ENCODE assay signal across 8 cellular contexts in the genomic region with DNA sequence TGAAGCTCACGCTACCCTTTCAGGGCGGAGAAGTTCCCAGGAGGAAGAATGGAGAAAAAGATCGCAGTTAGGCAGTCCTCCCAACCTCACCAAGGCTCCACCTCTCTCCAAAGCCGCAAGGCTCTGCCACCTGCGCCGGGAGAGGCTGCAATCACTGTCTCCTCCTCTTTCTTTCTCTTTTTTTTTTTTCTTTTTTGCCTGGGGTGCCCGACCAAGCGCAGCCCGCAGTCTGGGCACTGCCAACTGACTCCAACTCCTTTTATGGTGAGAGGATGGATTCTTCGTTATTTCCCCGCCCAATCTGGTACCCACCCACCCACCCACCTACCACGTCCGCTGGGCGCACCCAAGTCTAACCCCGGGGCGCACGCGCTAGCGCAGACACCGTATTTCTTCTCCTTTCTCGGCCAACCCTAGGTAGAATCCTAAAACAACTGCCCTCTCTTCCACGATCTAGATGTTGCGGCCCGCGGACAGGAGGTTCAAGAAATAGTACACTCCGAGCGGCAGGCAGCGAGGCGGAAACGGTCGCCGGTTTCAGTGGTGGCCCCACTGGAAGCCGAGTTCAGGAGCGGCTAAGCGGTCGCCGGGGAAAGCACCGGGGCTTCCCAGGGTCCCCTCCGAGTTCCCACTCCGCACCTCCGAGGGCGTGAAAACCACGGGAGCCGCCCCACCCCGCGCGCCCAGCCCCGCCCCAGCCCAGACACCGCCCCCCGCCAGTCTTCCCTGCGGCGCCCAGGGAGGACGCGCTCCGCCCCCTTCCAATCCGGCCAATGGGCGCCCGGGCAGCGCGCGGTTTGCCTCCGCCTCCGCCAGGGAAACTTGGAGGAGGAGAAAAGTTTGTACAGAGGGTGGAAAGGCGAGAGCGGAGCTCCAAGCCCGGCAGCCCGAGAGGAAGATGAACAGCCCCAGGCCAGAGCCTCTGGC. TPM values are rescaled to one million over a fixed set of nuclear protein-coding genes. Genes with fewer than 3 reads are reported as not detected.
DNase-seq lines count a peak whose midpoint lies in the region; ATAC-seq and TF ChIP-seq lines count a peak whose summit lies in the region.

TSS of gene PTGER4 (plus strand) at position 845 of the 927 bp plus-strand sequence. CDS start 1,079 bp downstream, outside the sequence.

- H3K4me1 Mint-ChIP-seq in IgD-negative memory B cell (peaks cover 30 to 43% (median 39%) of the 10 kb centered on the region in 3 donors), nephron (peaks cover 47% of the 10 kb centered on the region)
- H3K4me1 Mint-ChIP-seq in activated T-helper 2 cell treated with anti-CD3 and anti-CD28 coated beads, Interferon-gamma antibody, Interleukin-2, Interleukin-4, amounts not matched to agents 10 μg/mL and 5 μg/mL and 100 μg/mL, durations not matched to agents 14 hours and 24 hours and 36 hours (ENCODE audit: low read depth), result peaks cover 51% of the 10 kb centered on the region

- H3K27ac Mint-ChIP-seq in IgD-negative memory B cell, result peak within 1 kb of the TSS; percentile 80 to 98 (median 92)
- H3K27ac Mint-ChIP-seq in activated T-helper 2 cell treated with anti-CD3 and anti-CD28 coated beads, Interferon-gamma antibody, Interleukin-2, Interleukin-4, amounts not matched to agents 10 μg/mL and 5 μg/mL and 100 μg/mL, durations not matched to agents 14 hours and 24 hours and 36 hours, result peak within 1 kb of the TSS; percentile 98
- peak within 1 kb of the TSS; percentile 75 to 98 (median 97) for H3K27ac Mint-ChIP-seq in nephron

- intact Hi-C loops in activated T-helper 2 cell treated with anti-CD3 and anti-CD28 coated beads, Interferon-gamma antibody, Interleukin-2, Interleukin-4, amounts not matched to agents 10 μg/mL and 5 μg/mL and 100 μg/mL, durations not matched to agents 14 hours and 24 hours and 36 hours (cut with micrococcal nuclease), result loop anchor here (1.0 to 2.0 kb wide), 13 partner anchors 24 to 513 kb away; partner anchors contain the start of gene RPL37

- TF ChIP-seq CTCF in fibroblast of pulmonary artery (IDR thresholded peaks at IDR 0.05; ENCODE audit: low read length, missing control alignments) (no peak), nephron (IDR thresholded peaks at IDR 0.05; ENCODE audit: unreplicated experiment in 3 of 3) (no peak)

- H3K4me3 ChIP-seq in fibroblast of pulmonary artery (replicated peaks; ENCODE audit: low read depth, low read length), result peak within 1 kb of the TSS; percentile 77

- DNase-seq in DMS153 (lab: John Stamatoyannopoulos, UW) (peak; percentile 66), fibroblast of pulmonary artery (ENCODE audit: low read depth) (peak; percentile 87)
- DNase-seq in activated T-helper 2 cell treated with anti-CD3 and anti-CD28 coated beads, Interferon-gamma antibody, Interleukin-2, Interleukin-4, amounts not matched to agents 10 μg/mL and 5 μg/mL and 100 μg/mL, durations not matched to agents 14 hours and 24 hours and 36 hours (ENCODE audit: low spot score), result peak; percentile 90
- DNase-seq in stimulated activated naive CD8-positive, alpha-beta T cell treated with anti-CD3 and anti-CD28 coated beads, Interleukin-15, Interleukin-2, amounts not matched to agents 100 U/mL and 50 U/mL, for 24 hours, result peak; percentile 95

- H3K27me3 Mint-ChIP-seq in IgD-negative memory B cell (no peaks in the 10 kb centered on the region), nephron (ENCODE audit: low read depth) (peaks cover 56% of the 10 kb centered on the region)
- H3K27me3 Mint-ChIP-seq in activated T-helper 2 cell treated with anti-CD3 and anti-CD28 coated beads, Interferon-gamma antibody, Interleukin-2, Interleukin-4, amounts not matched to agents 10 μg/mL and 5 μg/mL and 100 μg/mL, durations not matched to agents 14 hours and 24 hours and 36 hours (ENCODE audit: low read depth), result no peaks in the 10 kb centered on the region

- no peaks in the 10 kb centered on the region for H3K36me3 Mint-ChIP-seq in IgD-negative memory B cell
- H3K36me3 Mint-ChIP-seq in activated T-helper 2 cell treated with anti-CD3 and anti-CD28 coated beads, Interferon-gamma antibody, Interleukin-2, Interleukin-4, amounts not matched to agents 10 μg/mL and 5 μg/mL and 100 μg/mL, durations not matched to agents 14 hours and 24 hours and 36 hours (ENCODE audit: low read depth), result peaks cover 42% of the 10 kb centered on the region
- H3K36me3 Mint-ChIP-seq in nephron (ENCODE audit: low read depth), result no peaks in the 10 kb centered on the region

- H3K9me3 Mint-ChIP-seq in IgD-negative memory B cell (no peaks in the 10 kb centered on the region), nephron (no peaks in the 10 kb centered on the region)
- H3K9me3 Mint-ChIP-seq in activated T-helper 2 cell treated with anti-CD3 and anti-CD28 coated beads, Interferon-gamma antibody, Interleukin-2, Interleukin-4, amounts not matched to agents 10 μg/mL and 5 μg/mL and 100 μg/mL, durations not matched to agents 14 hours and 24 hours and 36 hours, result no peaks in the 10 kb centered on the region

- ATAC-seq in GM21576 (IDR thresholded peaks at IDR 0.05; ENCODE audit: unreplicated experiment), result peak; percentile 71
- ATAC-seq in stimulated activated naive CD8-positive, alpha-beta T cell treated with anti-CD3 and anti-CD28 coated beads, Interleukin-15, Interleukin-2, amounts not matched to agents 100 U/mL and 50 U/mL, for 24 hours, result peak; percentile 69

- peak; percentile 69 for TF ChIP-seq POLR2A in Raji (IDR thresholded peaks at IDR 0.05; ENCODE audit: insufficient read depth, low read depth, low read length)

- H3K4me3 Mint-ChIP-seq in IgD-negative memory B cell (peak within 1 kb of the TSS; percentile 95 to 99 (median 99)), nephron (peak within 1 kb of the TSS; percentile 92 to 95 (median 93))
- peak within 1 kb of the TSS; percentile 99 for H3K4me3 Mint-ChIP-seq in activated T-helper 2 cell treated with anti-CD3 and anti-CD28 coated beads, Interferon-gamma antibody, Interleukin-2, Interleukin-4, amounts not matched to agents 10 μg/mL and 5 μg/mL and 100 μg/mL, durations not matched to agents 14 hours and 24 hours and 36 hours (ENCODE audit: low read depth)

RNA-seq across cellular contexts. Expression of gene PTGER4, which starts in this region (rescaled TPM):
- polyA plus RNA-seq in IgD-negative memory B cell, result 24.9 TPM
- total RNA-seq in activated T-helper 2 cell treated with anti-CD3 and anti-CD28 coated beads, Interferon-gamma antibody, Interleukin-2, Interleukin-4, amounts not matched to agents 10 μg/mL and 5 μg/mL and 100 μg/mL, durations not matched to agents 14 hours and 24 hours and 36 hours, result 30.4 and 33.7 TPM in 2 replicates

Comparison
In these comparisons a context has a peak if more than half of its experiments do, and no peak if none do; other contexts are left out.
1. Peak in every context shown above with its lines: DNase-seq, ATAC-seq and H3K4me3 ChIP-seq.